In genomic region chr2:11342561-11343343, GRCh38 we compare ENCODE assay signal across 8 cellular contexts. TPM values are rescaled to one million over a fixed set of nuclear protein-coding genes. Genes with fewer than 3 reads are reported as not detected.
A peak's percentile ranks its signal among the peaks of the same experiment; 100 is the strongest.
DNase-seq lines count a peak whose midpoint lies in the region; ATAC-seq and TF ChIP-seq lines count a peak whose summit lies in the region.

No MANE protein-coding gene starts in this region.

- peaks cover 0 to 19% of the 10 kb centered on the region in 2 donors for H3K4me1 ChIP-seq in muscle layer of duodenum (ENCODE audit: control insufficient read depth in 1 of 2, insufficient read depth in 2 of 2, low read length in 2 of 2)

- DNase-seq in AG04450 (ENCODE audit: low read depth, low spot score), result peak; percentile 46
- peak; percentile 17 for DNase-seq in GM12865 (ENCODE audit: low read depth)
- DNase-seq in RKO (ENCODE audit: low spot score), result peak; percentile 88
- DNase-seq in effector memory CD8-positive, alpha-beta T cell, result no peak
- no peak for DNase-seq in NCI-H1930 (lab: John Stamatoyannopoulos, UW)
- no peak for DNase-seq in stimulated activated CD4-positive, alpha-beta T cell treated with anti-CD3 and anti-CD28 coated beads, Interleukin-12 subunit alpha, Interleukin-12 subunit beta, amount 100 ng/mL, for 4 hours

- H3K27ac ChIP-seq in AG04450 (ENCODE audit: low read depth, low read length) (peak overlapping the region; percentile 3), muscle layer of duodenum (ENCODE audit: low read length) (peak overlapping the region; percentile 82)

- peaks cover 3% of the 10 kb centered on the region for H3K36me3 Mint-ChIP-seq in effector memory CD8-positive, alpha-beta T cell (ENCODE audit: insufficient read depth)

- CTCF ChIA-PET in AG04450 (lab: Charles Lee), result interaction anchor here (1.1 to 1.4 kb wide), 2 partner anchors 69 to 108 kb away, joined by 3 to 4 read pairs; no protein-coding TSS in a partner anchor

- H3K4me3 Mint-ChIP-seq in effector memory CD8-positive, alpha-beta T cell, result peak overlapping the region; percentile 99 to 100

- POLR2A ChIA-PET in AG04450 (lab: Yijun Ruan, JAX), result interaction anchor here (0.9 to 1.0 kb wide), 2 partner anchors 23 to 32 kb away, joined by 3 to 6 read pairs; no protein-coding TSS in a partner anchor

- ATAC-seq in effector memory CD8-positive, alpha-beta T cell (replicated peaks), result no peak
- no peak for ATAC-seq in HG03159 (IDR thresholded peaks at IDR 0.05; ENCODE audit: unreplicated experiment)

- H3K36me3 ChIP-seq in muscle layer of duodenum (ENCODE audit: control insufficient read depth in 1 of 2, insufficient read depth in 2 of 2, low read length in 2 of 2), result peaks cover 0 to 9% of the 10 kb centered on the region in 2 donors

- H3K9me3 ChIP-seq in AG04450 (ENCODE audit: control insufficient read depth, insufficient read depth, low read length), result peaks cover 3% of the 10 kb centered on the region; the same call in 1 of the 2 replicates
- H3K9me3 ChIP-seq in muscle layer of duodenum (ENCODE audit: control insufficient read depth in 1 of 2, low read length in 2 of 2), result no peaks in the 10 kb centered on the region

- no peaks in the 10 kb centered on the region for H3K27me3 ChIP-seq in AG04450 (ENCODE audit: control insufficient read depth, insufficient read depth, low read length)
- no peaks in the 10 kb centered on the region for H3K27me3 ChIP-seq in muscle layer of duodenum (ENCODE audit: low read depth, low read length)

- H3K27me3 Mint-ChIP-seq in effector memory CD8-positive, alpha-beta T cell, result no peaks in the 10 kb centered on the region

- peak overlapping the region; percentile 90 for H3K4me3 ChIP-seq in AG04450 (ENCODE audit: low read depth, low read length)
- peak overlapping the region; percentile 93 for H3K4me3 ChIP-seq in GM12865 (ENCODE audit: low read depth, low read length)
- peak overlapping the region; percentile 93 to 96 for H3K4me3 ChIP-seq in muscle layer of duodenum (ENCODE audit: low read depth in 1 of 2, low read length in 2 of 2)

- TF ChIP-seq CTCF in AG04450 (IDR thresholded peaks at IDR 0.05; ENCODE audit: low read depth, low read length), result no peak
- no peak for TF ChIP-seq CTCF in GM12865 (IDR thresholded peaks at IDR 0.05; ENCODE audit: insufficient read depth, low read depth, low read length, missing control alignments)

- H3K27ac Mint-ChIP-seq in effector memory CD8-positive, alpha-beta T cell, result peak overlapping the region; percentile 96

- peaks cover 15 to 39% of the 10 kb centered on the region in 2 donors for H3K4me1 Mint-ChIP-seq in effector memory CD8-positive, alpha-beta T cell (ENCODE audit: low read depth in 2 of 2)

- H3K9me3 Mint-ChIP-seq in effector memory CD8-positive, alpha-beta T cell, result no peaks in the 10 kb centered on the region

RNA-seq across cellular contexts. Expression of gene ROCK2, which starts 1.7 kb away (rescaled TPM):
- polyA plus RNA-seq in AG04450 (2011; rRNA removed), result 21.9 and 28.2 TPM in 2 replicates
- polyA minus RNA-seq in AG04450 (2011; rRNA and poly(A)+ RNA removed), result 26.6 and 62.8 TPM in 2 replicates

Comparison
In these comparisons a context has a peak if more than half of its experiments do, and no peak if none do; other contexts are left out.
1. DNase-seq: peak in AG04450 (single experiment), GM12865 (single experiment) and RKO (single experiment); none in effector memory CD8-positive, alpha-beta T cell (0 of 3), NCI-H1930 (0 of 2) and stimulated activated CD4-positive, alpha-beta T cell treated with anti-CD3 and anti-CD28 coated beads, Interleukin-12 subunit alpha, Interleukin-12 subunit beta, amount 100 ng/mL, for 4 hours (single experiment).
2. Peak in every context shown above with its lines, with median percentiles within 50 percentile points of each other: H3K4me3 ChIP-seq.